ENCODE assay signal across 25 cellular contexts in genomic region chr1:96425382-96426129, GRCh38.
"Had no signal": no experiment of that assay in that cellular context is flagged by ENCODE, and none has a peak within 500 bp of the region (broad histone marks: within the 10 kb centered on the region; RNA-seq: fewer than 3 reads in every experiment).

No MANE protein-coding gene starts in this region.

- H3K9me3 ChIP-seq: heart right ventricle, left lung, sigmoid colon, thoracic aorta, uterus had no signal

- ATAC-seq: foreskin keratinocyte; heart right ventricle; left lung; stimulated activated effector memory CD8-positive, alpha-beta T cell treated with anti-CD3 and anti-CD28 coated beads, Interleukin-12 subunit alpha, Interleukin-12 subunit beta, amount 100 ng/mL, for 72 hours had no signal

- H3K27me3 Mint-ChIP-seq: activated naive CD4-positive, alpha-beta T cell treated with anti-CD3 and anti-CD28 coated beads, Interleukin-2, amount 10 ng/mL, durations not matched to agents 7 days and 5 days; activated naive CD8-positive, alpha-beta T cell treated with anti-CD3 and anti-CD28 coated beads, Interleukin-2, amount 10 ng/mL, durations not matched to agents 7 days and 5 days; stimulated activated naive CD8-positive, alpha-beta T cell treated with anti-CD3 and anti-CD28 coated beads, Interleukin-15, Interleukin-2, amounts not matched to agents 100 ng/mL and 50 ng/mL, for 24 hours; type B pancreatic cell had no signal

- H3K36me3 Mint-ChIP-seq: activated naive CD4-positive, alpha-beta T cell treated with anti-CD3 and anti-CD28 coated beads, Interleukin-2, amount 10 ng/mL, durations not matched to agents 7 days and 5 days; activated naive CD8-positive, alpha-beta T cell treated with anti-CD3 and anti-CD28 coated beads, Interleukin-2, amount 10 ng/mL, durations not matched to agents 7 days and 5 days; stimulated activated effector memory CD8-positive, alpha-beta T cell treated with anti-CD3 and anti-CD28 coated beads, Interleukin-12 subunit alpha, Interleukin-12 subunit beta, amount 100 ng/mL, for 72 hours; type B pancreatic cell had no signal

- H3K4me1 Mint-ChIP-seq: activated naive CD4-positive, alpha-beta T cell treated with anti-CD3 and anti-CD28 coated beads, Interleukin-2, amount 10 ng/mL, durations not matched to agents 7 days and 5 days; activated naive CD8-positive, alpha-beta T cell treated with anti-CD3 and anti-CD28 coated beads, Interleukin-2, amount 10 ng/mL, durations not matched to agents 7 days and 5 days; stimulated activated effector memory CD8-positive, alpha-beta T cell treated with anti-CD3 and anti-CD28 coated beads, Interleukin-12 subunit alpha, Interleukin-12 subunit beta, amount 100 ng/mL, for 72 hours had no signal

- H3K27ac ChIP-seq: coronary artery, dorsolateral prefrontal cortex, foreskin keratinocyte, heart right ventricle, left lung, sigmoid colon, thoracic aorta, uterus, VCaP had no signal

- H3K36me3 ChIP-seq: heart right ventricle, left lung, sigmoid colon, thoracic aorta, uterus had no signal

- H3K27ac Mint-ChIP-seq: activated naive CD4-positive, alpha-beta T cell treated with anti-CD3 and anti-CD28 coated beads, Interleukin-2, amount 10 ng/mL, durations not matched to agents 7 days and 5 days; activated naive CD8-positive, alpha-beta T cell treated with anti-CD3 and anti-CD28 coated beads, Interleukin-2, amount 10 ng/mL, durations not matched to agents 7 days and 5 days; stimulated activated effector memory CD8-positive, alpha-beta T cell treated with anti-CD3 and anti-CD28 coated beads, Interleukin-12 subunit alpha, Interleukin-12 subunit beta, amount 100 ng/mL, for 72 hours; stimulated activated naive CD8-positive, alpha-beta T cell treated with anti-CD3 and anti-CD28 coated beads, Interleukin-15, Interleukin-2, amounts not matched to agents 100 ng/mL and 50 ng/mL, for 24 hours; T-helper 1 cell treated with Interleukin-12 subunit alpha and Interleukin-12 subunit beta and Interleukin-4 antibody, amounts not matched to agents 30 μg/mL and 1 μg/mL, for 36 hours; type B pancreatic cell had no signal

- H3K27me3 ChIP-seq: dorsolateral prefrontal cortex, foreskin keratinocyte, heart right ventricle, left lung, sigmoid colon, uterus had no signal

- DNase-seq: activated CD4-positive, alpha-beta T cell treated with anti-CD3 and anti-CD28 coated beads for 4 hours; activated CD4-positive, alpha-beta T cell treated with anti-CD3 and anti-CD28 coated beads, Interleukin-2, amount 50 U/mL, for 4 hours; activated effector memory CD4-positive, alpha-beta T cell treated with Interleukin-2 at 50 U/mL for 16 hours; activated naive CD4-positive, alpha-beta T cell treated with anti-CD3 and anti-CD28 coated beads, Interleukin-2, amount 10 ng/mL, durations not matched to agents 7 days and 5 days; activated naive CD8-positive, alpha-beta T cell treated with anti-CD3 and anti-CD28 coated beads, Interleukin-2, amount 10 ng/mL, durations not matched to agents 7 days and 5 days; dorsolateral prefrontal cortex; effector memory CD4-positive, alpha-beta T cell; foreskin keratinocyte; heart right ventricle; kidney glomerular epithelial cell; left lung; posterior cingulate gyrus; sigmoid colon; small intestine; stimulated activated CD4-positive, alpha-beta T cell treated with anti-CD3 and anti-CD28 coated beads, Interleukin-4, amount 100 ng/mL, for 24 hours; T-helper 9 cell; uterus had no signal

- H3K9me3 Mint-ChIP-seq: activated naive CD4-positive, alpha-beta T cell treated with anti-CD3 and anti-CD28 coated beads, Interleukin-2, amount 10 ng/mL, durations not matched to agents 7 days and 5 days; T-helper 1 cell treated with Interleukin-12 subunit alpha and Interleukin-12 subunit beta and Interleukin-4 antibody, amounts not matched to agents 30 μg/mL and 1 μg/mL, for 36 hours; type B pancreatic cell had no signal

- H3K4me3 Mint-ChIP-seq: activated naive CD4-positive, alpha-beta T cell treated with anti-CD3 and anti-CD28 coated beads, Interleukin-2, amount 10 ng/mL, durations not matched to agents 7 days and 5 days; activated naive CD8-positive, alpha-beta T cell treated with anti-CD3 and anti-CD28 coated beads, Interleukin-2, amount 10 ng/mL, durations not matched to agents 7 days and 5 days; stimulated activated effector memory CD8-positive, alpha-beta T cell treated with anti-CD3 and anti-CD28 coated beads, Interleukin-12 subunit alpha, Interleukin-12 subunit beta, amount 100 ng/mL, for 72 hours; stimulated activated naive CD8-positive, alpha-beta T cell treated with anti-CD3 and anti-CD28 coated beads, Interleukin-15, Interleukin-2, amounts not matched to agents 100 ng/mL and 50 ng/mL, for 24 hours; T-helper 1 cell treated with Interleukin-12 subunit alpha and Interleukin-12 subunit beta and Interleukin-4 antibody, amounts not matched to agents 30 μg/mL and 1 μg/mL, for 36 hours; type B pancreatic cell had no signal

- H3K4me1 ChIP-seq: foreskin keratinocyte, heart right ventricle, left lung, uterus had no signal

- H3K4me3 ChIP-seq: coronary artery, dorsolateral prefrontal cortex, heart right ventricle, left lung, lung, sigmoid colon, thoracic aorta, uterus had no signal
